In genomic region chr1:64917328-64917861, GRCh38 we compare ENCODE assay signal across 8 cellular contexts. TPM values are rescaled to one million over a fixed set of nuclear protein-coding genes. Genes with fewer than 3 reads are reported as not detected.
DNase-seq lines count a peak whose midpoint lies in the region; ATAC-seq and TF ChIP-seq lines count a peak whose summit lies in the region.

No MANE protein-coding gene starts in this region.

- peak; percentile 51 for ATAC-seq in GM19351 (IDR thresholded peaks at IDR 0.05; ENCODE audit: unreplicated experiment)
- ATAC-seq in omental fat pad (ENCODE audit: low FRiP score), result peak; percentile 75
- no peak for ATAC-seq in HG02973 (IDR thresholded peaks at IDR 0.05; ENCODE audit: unreplicated experiment)

- intact Hi-C loops in dorsolateral prefrontal cortex (cut with DNase I), result no loop called here

- in situ Hi-C loops in SK-MEL-5 (cut with HindIII; ENCODE audit: low pct_unique_long_range_greater_than_20kb, low sequenced_read_pairs), result no loop called here

- H3K27ac ChIP-seq in dorsolateral prefrontal cortex, result no peak overlapping the region

- peak; percentile 68 for DNase-seq in SK-MEL-5 (ENCODE audit: low read depth, low spot score)
- peak; percentile 99 for DNase-seq in fibroblast of mammary gland (ENCODE audit: low read depth)
- peak; percentile 37 for DNase-seq in omental fat pad (ENCODE audit: low spot score)
- no peak for DNase-seq in dorsolateral prefrontal cortex
- no peak for DNase-seq in NCI-H526 (lab: John Stamatoyannopoulos, UW)
- no peak for DNase-seq in activated T-cell treated with anti-CD3 and anti-CD28 coated beads, Interleukin-2, amount 50 U/mL, for 1 hour

- H3K4me3 ChIP-seq in fibroblast of mammary gland (ENCODE audit: control insufficient read depth, low read depth, low read length), result no peak overlapping the region
- no peak overlapping the region for H3K4me3 ChIP-seq in dorsolateral prefrontal cortex

- no peaks in the 10 kb centered on the region for H3K27me3 ChIP-seq in dorsolateral prefrontal cortex

- TF ChIP-seq CTCF in fibroblast of mammary gland (conservative IDR thresholded peaks at IDR 0.05; ENCODE audit: control insufficient read depth, insufficient read depth, low read depth, low read length) (no peak), omental fat pad (IDR thresholded peaks at IDR 0.05) (no peak), dorsolateral prefrontal cortex (IDR thresholded peaks at IDR 0.05 in 54 of 56, conservative IDR thresholded peaks at IDR 0.05 in 2 of 56; ENCODE audit: low read depth in 1 of 56, partially characterized antibody in 56 of 56) (no peak)

RNA-seq across cellular contexts. Expression of gene JAK1, which starts 49.0 kb away (rescaled TPM):
- 41.3 and 43.5 TPM in 2 replicates for total RNA-seq in SK-MEL-5 (2014; rRNA removed; shearing (Covaris generic))
- polyA plus RNA-seq in SK-MEL-5 (2015; cell fraction: cytosol; rRNA removed), result 36.4 and 41.3 TPM in 2 replicates
- polyA plus RNA-seq in SK-MEL-5 (2015; cell fraction: nucleus; rRNA removed), result 53.7 and 56.1 TPM in 2 replicates
- total RNA-seq in omental fat pad (100 to 1,000 TPM; 175 to 303 (median 204) TPM), dorsolateral prefrontal cortex (100 to 1,000 TPM in 5 of 120 experiments, 10 to 100 TPM in 115; 57.7 to 112 (median 83.0) TPM)

Comparison
In these comparisons a context has a peak if more than half of its experiments do, and no peak if none do; other contexts are left out.
1. DNase-seq: peak in SK-MEL-5 (single experiment), fibroblast of mammary gland (single experiment) and omental fat pad (single experiment); none in dorsolateral prefrontal cortex (0 of 10), NCI-H526 (0 of 2) and activated T-cell treated with anti-CD3 and anti-CD28 coated beads, Interleukin-2, amount 50 U/mL, for 1 hour (single experiment).